ENCODE assay signal across 15 cellular contexts in genomic region chr2:112701092-112701491, GRCh38. TPM values are rescaled to one million over a fixed set of nuclear protein-coding genes. Genes with fewer than 3 reads are reported as not detected.
DNase-seq lines count a peak whose midpoint lies in the region; ATAC-seq and TF ChIP-seq lines count a peak whose summit lies in the region.
"Had no signal": no experiment of that assay in that cellular context is flagged by ENCODE, and none has a peak within 500 bp of the region (broad histone marks: within the 10 kb centered on the region; RNA-seq: fewer than 3 reads in every experiment).

No MANE protein-coding gene starts in this region.

- peaks cover 22% of the 10 kb centered on the region for H3K4me1 Mint-ChIP-seq in activated CD4-positive, alpha-beta T cell treated with anti-CD3 and anti-CD28 coated beads, Interleukin-2, amount 10 ng/mL, durations not matched to agents 24 days and 14 days

- no peaks in the 10 kb centered on the region for H3K9me3 Mint-ChIP-seq in activated CD4-positive, alpha-beta T cell treated with anti-CD3 and anti-CD28 coated beads, Interleukin-2, amount 10 ng/mL, durations not matched to agents 24 days and 14 days

- H3K27me3 Mint-ChIP-seq in activated CD4-positive, alpha-beta T cell treated with anti-CD3 and anti-CD28 coated beads, Interleukin-2, amount 10 ng/mL, durations not matched to agents 24 days and 14 days, result no peaks in the 10 kb centered on the region

- H3K4me1 ChIP-seq in Peyer's patch (peaks cover 0 to 4% (median under 1%) of the 10 kb centered on the region in 4 donors), left lung (peaks cover 0 to 33% of the 10 kb centered on the region in 2 donors), stomach (peaks cover 0 to 3% (median 0%) of the 10 kb centered on the region in 4 donors)
- H3K4me1 ChIP-seq: A549, testis had no signal

- no peaks in the 10 kb centered on the region for H3K27me3 ChIP-seq in Peyer's patch
- H3K27me3 ChIP-seq in left lung, result no peaks in the 10 kb centered on the region
- H3K27me3 ChIP-seq in stomach, result no peaks in the 10 kb centered on the region
- H3K27me3 ChIP-seq: testis had no signal

- TF ChIP-seq EP300 in stomach (IDR thresholded peaks at IDR 0.05), result no peak

- DNase-seq in activated CD4-positive, alpha-beta T cell treated with anti-CD3 and anti-CD28 coated beads, Interleukin-2, amount 10 ng/mL, durations not matched to agents 24 days and 14 days, result no peak
- DNase-seq in activated CD4-positive, alpha-beta T cell treated with anti-CD3 and anti-CD28 coated beads, Interleukin-2, amount 50 U/mL, for 48 hours, result no peak
- DNase-seq in Peyer's patch (peak in 2 of 3 donors; percentile 18 to 46), left lung (peak in 1 of 2 donors; percentile 53), stomach (no peak), NCI-H1092 (lab: John Stamatoyannopoulos, UW) (no peak)
- DNase-seq: NCI-H1930, NCI-H82, testis had no signal

- intact Hi-C loops in activated CD4-positive, alpha-beta T cell treated with anti-CD3 and anti-CD28 coated beads, Interleukin-2, amount 10 ng/mL, durations not matched to agents 24 days and 14 days (cut with micrococcal nuclease), result no loop called here
- intact Hi-C loops in left lung (cut with DNase I), result no loop called here
- intact Hi-C loops in stomach (cut with DNase I; ENCODE audit: low total_unique reads), result no loop called here

- 76 to 94% (median 85%) methylated on average over 9 of the region's 9 CpGs for WGBS in stomach, 5 donors

- H3K36me3 ChIP-seq in Peyer's patch, result no peaks in the 10 kb centered on the region
- no peaks in the 10 kb centered on the region for H3K36me3 ChIP-seq in left lung
- H3K36me3 ChIP-seq in stomach, result no peaks in the 10 kb centered on the region

- peaks cover under 1% of the 10 kb centered on the region for H3K36me3 Mint-ChIP-seq in activated CD4-positive, alpha-beta T cell treated with anti-CD3 and anti-CD28 coated beads, Interleukin-2, amount 10 ng/mL, durations not matched to agents 24 days and 14 days (ENCODE audit: low read depth)

- H3K4me3 ChIP-seq in Peyer's patch, result no peak overlapping the region
- no peak overlapping the region for H3K4me3 ChIP-seq in left lung
- no peak overlapping the region for H3K4me3 ChIP-seq in stomach
- H3K4me3 ChIP-seq: A549, SK-N-MC, testis had no signal

- ATAC-seq in left lung (peak; percentile 77), HG02885 (IDR thresholded peaks at IDR 0.05; ENCODE audit: poor library complexity, unreplicated experiment) (no peak), HG03139 (IDR thresholded peaks at IDR 0.05; ENCODE audit: unreplicated experiment) (no peak)
- ATAC-seq: A549; activated CD4-positive, CD25-positive, alpha-beta regulatory T cell treated with anti-CD3 and anti-CD28 coated beads, Interleukin-2, amount 50 U/mL, for 24 hours had no signal

- peak overlapping the region in 3 of 4 donors; percentile 13 to 50 (median 27) for H3K27ac ChIP-seq in Peyer's patch
- peak overlapping the region; percentile 37 to 92 for H3K27ac ChIP-seq in left lung
- H3K27ac ChIP-seq in stomach, result peak overlapping the region in 3 of 5 donors; percentile 0 to 68 (median 52)
- H3K27ac ChIP-seq: SK-N-MC, testis had no signal

- no peak overlapping the region for H3K4me3 Mint-ChIP-seq in activated CD4-positive, alpha-beta T cell treated with anti-CD3 and anti-CD28 coated beads, Interleukin-2, amount 10 ng/mL, durations not matched to agents 24 days and 14 days

- no peaks in the 10 kb centered on the region for H3K9me3 ChIP-seq in Peyer's patch
- H3K9me3 ChIP-seq in left lung, result no peaks in the 10 kb centered on the region
- no peaks in the 10 kb centered on the region for H3K9me3 ChIP-seq in stomach
- H3K9me3 ChIP-seq: A549, testis had no signal

- TF ChIP-seq CTCF in Peyer's patch (IDR thresholded peaks at IDR 0.05), result no peak
- no peak for TF ChIP-seq CTCF in left lung (IDR thresholded peaks at IDR 0.05)
- no peak for TF ChIP-seq CTCF in stomach (IDR thresholded peaks at IDR 0.05)

- TF ChIP-seq POLR2A in Peyer's patch (IDR thresholded peaks at IDR 0.05) (no peak), stomach (IDR thresholded peaks at IDR 0.05) (no peak)

- H3K27ac Mint-ChIP-seq in activated CD4-positive, alpha-beta T cell treated with anti-CD3 and anti-CD28 coated beads, Interleukin-2, amount 10 ng/mL, durations not matched to agents 24 days and 14 days, result peak overlapping the region; percentile 47

RNA-seq across cellular contexts. Expression of gene NT5DC4, which starts 19.7 kb away (rescaled TPM):
- total RNA-seq in activated CD4-positive, alpha-beta T cell treated with anti-CD3 and anti-CD28 coated beads, Interleukin-2, amount 10 ng/mL, durations not matched to agents 24 days and 14 days, result 0.24 TPM in 1 of 2 replicates, not detected in the other
- total RNA-seq in Peyer's patch, result 1 to 10 TPM in 1 of 4 donors, not detected in 3; 5.8 TPM
- total RNA-seq in left lung, result 1 to 10 TPM in 1 of 2 donors, under 1 TPM in 1; 0.60 to 1.1 TPM
- total RNA-seq in stomach, result not detected
- not detected for polyA plus RNA-seq in stomach
- polyA plus RNA-seq: A549, aorta had no signal

RNA-seq across cellular contexts. Expression of gene SLC20A1, which starts 55.4 kb away (rescaled TPM):
- total RNA-seq in activated CD4-positive, alpha-beta T cell treated with anti-CD3 and anti-CD28 coated beads, Interleukin-2, amount 10 ng/mL, durations not matched to agents 24 days and 14 days, result 180 and 182 TPM in 2 replicates
- total RNA-seq in Peyer's patch (100 to 1,000 TPM in 3 of 4 donors, 10 to 100 TPM in 1; 48.7 to 143 (median 122) TPM), left lung (10 to 100 TPM; 40.5 to 68.2 TPM), stomach (10 to 100 TPM; 17.5 to 63.8 (median 49.0) TPM)
- polyA plus RNA-seq in stomach, result 10 to 100 TPM in 1 of 3 donors, 1 to 10 TPM in 2; 9.0 to 11.3 (median 9.6) TPM

Comparison
In these comparisons a context has a peak if more than half of its experiments do, and no peak if none do; other contexts are left out.
1. DNase-seq: peak in Peyer's patch (2 of 3); none in activated CD4-positive, alpha-beta T cell treated with anti-CD3 and anti-CD28 coated beads, Interleukin-2, amount 10 ng/mL, durations not matched to agents 24 days and 14 days (single experiment), activated CD4-positive, alpha-beta T cell treated with anti-CD3 and anti-CD28 coated beads, Interleukin-2, amount 50 U/mL, for 48 hours (0 of 2), stomach (single experiment) and NCI-H1092 (single experiment).
2. Peak in every context shown above with its lines, with median percentiles within 50 percentile points of each other: H3K27ac ChIP-seq.